8 cellular contexts compared by ENCODE assay signal in the genomic region with DNA sequence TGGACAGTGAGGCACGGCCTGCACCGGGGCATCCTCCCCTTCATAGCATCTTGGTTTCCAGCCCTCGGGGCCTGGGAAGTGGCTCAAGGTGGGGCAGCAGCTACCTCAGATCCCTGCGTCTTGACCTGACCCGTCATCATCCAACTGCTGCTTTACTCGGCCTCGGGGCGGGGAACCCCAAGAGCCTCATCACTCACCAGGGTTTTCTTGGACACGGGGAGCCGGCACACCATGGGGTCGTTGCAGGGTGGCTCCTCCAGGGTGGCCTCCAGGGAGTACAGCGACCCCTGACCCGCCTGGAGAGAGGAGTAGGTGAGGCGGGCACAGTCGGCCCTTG.
DNase-seq lines count a peak whose midpoint lies in the region; ATAC-seq and TF ChIP-seq lines count a peak whose summit lies in the region.

No MANE protein-coding gene starts in this region.

- ATAC-seq in HG03135 (IDR thresholded peaks at IDR 0.05; ENCODE audit: unreplicated experiment): no peak
- ATAC-seq in GM21423 (IDR thresholded peaks at IDR 0.05; ENCODE audit: unreplicated experiment): no peak
- ATAC-seq in HG03565 (IDR thresholded peaks at IDR 0.05; ENCODE audit: unreplicated experiment): no peak

- H3K4me3 ChIP-seq in KMS-11 (IDR thresholded peaks at IDR 0.05; ENCODE audit: insufficient read depth, low read depth, low read length): no peak overlapping the region
- H3K4me3 ChIP-seq in choroid plexus epithelial cell (ENCODE audit: low read depth, low read length): peak overlapping the region; percentile 58
- peak overlapping the region; percentile 38 to 70 for H3K4me3 ChIP-seq in muscle layer of colon (ENCODE audit: low read depth in 1 of 2, low read length in 2 of 2)

- peak overlapping the region; percentile 60; the same call in 1 of the 2 replicates for H2AFZ ChIP-seq in KMS-11 (ENCODE audit: low read depth)

- H3K27me3 ChIP-seq in KMS-11 (ENCODE audit: insufficient read depth, low read depth): no peaks in the 10 kb centered on the region
- H3K27me3 ChIP-seq in muscle layer of colon (ENCODE audit: control insufficient read depth in 1 of 2, insufficient read depth in 2 of 2, low read length in 2 of 2): no peaks in the 10 kb centered on the region

- no peaks in the 10 kb centered on the region for H4K20me1 ChIP-seq in KMS-11 (ENCODE audit: insufficient read depth)

- no peak overlapping the region for H3K4me2 ChIP-seq in KMS-11

- no peak overlapping the region for H3K9ac ChIP-seq in KMS-11
- no peak overlapping the region for H3K9ac ChIP-seq in muscle layer of colon (ENCODE audit: low read length)

- no peak for TF ChIP-seq CTCF in 22Rv1 (IDR thresholded peaks at IDR 0.05)
- no peak for TF ChIP-seq CTCF in KMS-11 (conservative IDR thresholded peaks at IDR 0.05; ENCODE audit: low read depth, low read length)
- no peak for TF ChIP-seq CTCF in choroid plexus epithelial cell (conservative IDR thresholded peaks at IDR 0.05; ENCODE audit: low read depth, low read length)

- no peaks in the 10 kb centered on the region for H3K36me3 ChIP-seq in KMS-11 (ENCODE audit: insufficient read depth)
- peaks cover 4% of the 10 kb centered on the region for H3K36me3 ChIP-seq in muscle layer of colon (ENCODE audit: insufficient read depth, low read length)

- H3K9me3 ChIP-seq in muscle layer of colon (ENCODE audit: low read length): no peaks in the 10 kb centered on the region

- DNase-seq in choroid plexus epithelial cell (ENCODE audit: low read depth) (no peak), activated gamma-delta T cell (lab: John Stamatoyannopoulos, UW) (no peak)

- peak overlapping the region; percentile 31; the same call in 1 of the 2 replicates for H3K27ac ChIP-seq in 22Rv1
- no peak overlapping the region for H3K27ac ChIP-seq in KMS-11
- no peak overlapping the region for H3K27ac ChIP-seq in muscle layer of colon (ENCODE audit: low read depth, low read length)

- H3K4me1 ChIP-seq in KMS-11 (ENCODE audit: low read depth, poor library complexity, severe bottlenecking): no peaks in the 10 kb centered on the region
- H3K4me1 ChIP-seq in muscle layer of colon (ENCODE audit: insufficient read depth, low read length): peaks cover 14% of the 10 kb centered on the region

- no peaks in the 10 kb centered on the region for H3K79me2 ChIP-seq in KMS-11 (ENCODE audit: insufficient read depth, low read depth)
